24 cellular contexts compared by ENCODE assay signal in genomic region chr14:38704220-38704619, GRCh38.
"Had no signal": no experiment of that assay in that cellular context is flagged by ENCODE, and none has a peak within 500 bp of the region (broad histone marks: within the 10 kb centered on the region; RNA-seq: fewer than 3 reads in every experiment).

No MANE protein-coding gene starts in this region.

- H3K27ac ChIP-seq: coronary artery, dorsolateral prefrontal cortex, epithelial cell of prostate, esophagus squamous epithelium, gastrocnemius medialis, heart left ventricle, hepatocyte, left lung, lower lobe of right lung had no signal

- H3K4me1 ChIP-seq: esophagus squamous epithelium, gastrocnemius medialis, heart left ventricle, left lung, lower lobe of right lung had no signal

- H3K27ac Mint-ChIP-seq: endodermal cell, immature natural killer cell, mesothelial cell of epicardium, naive B cell had no signal

- H3K36me3 Mint-ChIP-seq: immature natural killer cell, mesothelial cell of epicardium, naive B cell had no signal

- H3K9me3 Mint-ChIP-seq: endodermal cell had no signal

- H3K27me3 ChIP-seq: dorsolateral prefrontal cortex, esophagus squamous epithelium, gastrocnemius medialis, heart left ventricle, hepatocyte, left lung had no signal

- H3K4me3 Mint-ChIP-seq: endodermal cell, immature natural killer cell, mesothelial cell of epicardium, naive B cell had no signal

- H3K9me3 ChIP-seq: esophagus squamous epithelium, gastrocnemius medialis, left lung, lower lobe of right lung, mucosa of descending colon had no signal

- H3K36me3 ChIP-seq: esophagus squamous epithelium, gastrocnemius medialis, heart left ventricle, left lung, lower lobe of right lung had no signal

- H3K27me3 Mint-ChIP-seq: naive B cell had no signal

- DNase-seq: dermis blood vessel endothelial cell; dorsolateral prefrontal cortex; effector CD4-positive, alpha-beta T cell; effector memory CD4-positive, alpha-beta T cell; endodermal cell; erythroblast; esophagus squamous epithelium; foreskin fibroblast; foreskin melanocyte; gastrocnemius medialis; heart left ventricle; hypothalamus; immature natural killer cell; left cardiac atrium; left lung; left ventricle myocardium superior; lower lobe of right lung; mesenchymal stem cell; mucosa of descending colon; naive B cell had no signal

- H3K4me1 Mint-ChIP-seq: immature natural killer cell, naive B cell had no signal

- H3K4me3 ChIP-seq: coronary artery, dorsolateral prefrontal cortex, esophagus squamous epithelium, gastrocnemius medialis, heart left ventricle, hepatocyte, left lung, lower lobe of right lung, mucosa of descending colon had no signal
